ENCODE assay signal across 9 cellular contexts in genomic region chrX:37796805-37797204, GRCh38.
A peak's percentile ranks its signal among the peaks of the same experiment; 100 is the strongest.
DNase-seq lines count a peak whose midpoint lies in the region; ATAC-seq and TF ChIP-seq lines count a peak whose summit lies in the region.
"Had no signal": no experiment of that assay in that cellular context is flagged by ENCODE, and none has a peak within 500 bp of the region (broad histone marks: within the 10 kb centered on the region; RNA-seq: fewer than 3 reads in every experiment).

No MANE protein-coding gene starts in this region.

- peak overlapping the region in 9 of 11 experiments; percentile 38 to 75 (median 69); a peak in 15 of 22 replicates for H3K9ac ChIP-seq in BLaER1 treated with 17β-estradiol and CSF1 and Interleukin-3, amounts not matched to agents 10 nM and 100 nM

- H3K4me2 ChIP-seq in BLaER1 treated with 17β-estradiol and CSF1 and Interleukin-3, amounts not matched to agents 10 nM and 100 nM, result peak overlapping the region; percentile 60 to 98 (median 78)

- H3K4me1 ChIP-seq in BLaER1 treated with 17β-estradiol and CSF1 and Interleukin-3, amounts not matched to agents 10 nM and 100 nM, result peaks cover 51 to 100% (median 80%) of the 10 kb centered on the region in 10 experiments

- peaks cover 0 to 91% (median 16%) of the 10 kb centered on the region in 11 experiments; a peak in 13 of 22 replicates for H3K36me3 ChIP-seq in BLaER1 treated with 17β-estradiol and CSF1 and Interleukin-3, amounts not matched to agents 10 nM and 100 nM

- CTCF ChIA-PET in RWPE1 (lab: Yijun Ruan, JAX), result no interaction called here

- peak overlapping the region; percentile 3 to 98 (median 94); a peak in 21 of 22 replicates for H3K27ac ChIP-seq in BLaER1 treated with 17β-estradiol and CSF1 and Interleukin-3, amounts not matched to agents 10 nM and 100 nM
- peak overlapping the region; percentile 31; the same call in 1 of the 2 replicates for H3K27ac ChIP-seq in HL-60 (replicated peaks)
- no peak overlapping the region for H3K27ac ChIP-seq in RWPE1

- intact Hi-C loops in head of caudate nucleus (cut with DNase I), result no loop called here

- H3K27me3 ChIP-seq in BLaER1 treated with 17β-estradiol and CSF1 and Interleukin-3, amounts not matched to agents 10 nM and 100 nM, result no peaks in the 10 kb centered on the region
- no peaks in the 10 kb centered on the region for H3K27me3 ChIP-seq in HL-60 (ENCODE audit: insufficient read depth, poor library complexity, severe bottlenecking)

- ATAC-seq in GM21390 (IDR thresholded peaks at IDR 0.05; ENCODE audit: unreplicated experiment) (peak; percentile 85), SK-N-SH treated with all-trans-retinoic acid at 6 μM for 48 hours (no peak)
- ATAC-seq: CD8-positive, alpha-beta T cell had no signal

- no peak overlapping the region for H3K4me3 ChIP-seq in BLaER1 treated with 17β-estradiol and CSF1 and Interleukin-3, amounts not matched to agents 10 nM and 100 nM
- no peak overlapping the region for H3K4me3 ChIP-seq in HL-60 (replicated peaks; ENCODE audit: insufficient read depth, low read length)

- H3K9me3 ChIP-seq in BLaER1 treated with 17β-estradiol and CSF1 and Interleukin-3, amounts not matched to agents 10 nM and 100 nM (replicated peaks in 1 of 11), result peaks cover 0 to 34% (median 17%) of the 10 kb centered on the region in 11 experiments; a peak in 15 of 22 replicates

- no peaks in the 10 kb centered on the region for H4K20me1 ChIP-seq in BLaER1 treated with 17β-estradiol and CSF1 and Interleukin-3, amounts not matched to agents 10 nM and 100 nM

- TF ChIP-seq CTCF in HL-60 (IDR thresholded peaks at IDR 0.05; ENCODE audit: insufficient read depth, low read length), result no peak
- TF ChIP-seq CTCF in RWPE1 (conservative IDR thresholded peaks at IDR 0.05; ENCODE audit: low read depth), result no peak

- POLR2A ChIA-PET in RWPE1 (lab: Yijun Ruan, JAX; ENCODE audit: low non-redundant PET), result no interaction called here

- DNase-seq in HL-60 (ENCODE audit: low read depth in 1 of 2, low spot score in 1 of 2), result peak in 1 of 2 experiments; percentile 91
- DNase-seq in head of caudate nucleus, result peak in 23 of 42 donors; percentile 1 to 41 (median 16)
- DNase-seq in RWPE1 (ENCODE audit: low spot score), result no peak
- DNase-seq in NCI-H2227 (lab: John Stamatoyannopoulos, UW; ENCODE audit: unreplicated experiment), result no peak
- DNase-seq in HPDE6-E6E7 (ENCODE audit: extremely low spot score), result no peak
- DNase-seq: CD8-positive, alpha-beta T cell had no signal

TF ChIP-seq in SK-N-SH treated with all-trans-retinoic acid at 6 μM for 48 hours, 23 proteins besides CTCF, POLR2A, EP300 and RAD21:
- TF ChIP-seq PATZ1 (CRISPR knock-in tag; IDR thresholded peaks at IDR 0.05; ENCODE audit: borderline replicate concordance) (no peak), ZNF8 (CRISPR knock-in tag; IDR thresholded peaks at IDR 0.05) (no peak)

Comparison
In these comparisons a context has a peak if more than half of its experiments do, and no peak if none do; other contexts are left out.
1. DNase-seq: peak in head of caudate nucleus (23 of 42); none in RWPE1 (single experiment), NCI-H2227 (single experiment) and HPDE6-E6E7 (single experiment).